In the genomic region with DNA sequence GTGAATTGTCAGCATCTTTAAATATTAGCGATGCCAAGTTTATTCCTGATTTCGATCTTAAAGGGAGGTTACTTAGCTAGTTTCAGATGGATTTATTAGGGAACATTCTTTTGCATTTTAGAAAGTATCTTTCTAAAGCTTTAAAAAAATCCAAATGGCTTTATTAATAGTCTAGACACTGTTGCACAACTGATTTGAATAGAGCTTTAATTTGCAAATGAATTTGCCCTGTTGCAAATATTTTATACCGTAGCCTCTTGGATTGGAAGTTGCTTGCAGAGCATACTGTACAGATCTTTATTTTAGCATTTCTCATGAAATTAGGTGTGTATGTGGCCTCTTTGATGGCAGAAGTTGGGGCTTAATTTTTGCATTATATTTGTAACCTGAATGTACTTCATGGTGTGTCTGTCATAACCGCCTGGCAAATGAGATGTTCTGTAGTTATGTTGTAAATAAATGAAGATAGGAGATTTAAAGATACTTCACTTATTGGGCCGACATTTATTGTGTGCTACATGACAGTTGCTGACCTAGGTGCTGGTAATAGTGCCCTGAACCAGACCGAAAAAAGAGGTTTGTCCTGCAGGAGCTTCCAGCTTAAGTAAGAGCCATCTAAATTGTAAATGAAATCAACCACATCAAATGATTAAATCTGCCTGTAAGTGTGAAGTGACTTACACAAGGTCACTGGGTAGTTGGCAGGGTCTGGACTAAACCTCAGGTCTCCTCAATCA, we compare ENCODE assay signal across 8 cellular contexts. TPM values are rescaled to one million over a fixed set of nuclear protein-coding genes. Genes with fewer than 3 reads are reported as not detected.
A peak's percentile ranks its signal among the peaks of the same experiment; 100 is the strongest.
DNase-seq lines count a peak whose midpoint lies in the region; ATAC-seq and TF ChIP-seq lines count a peak whose summit lies in the region.

No MANE protein-coding gene starts in this region.

- no peaks in the 10 kb centered on the region for H3K9me3 Mint-ChIP-seq in stimulated activated naive CD8-positive, alpha-beta T cell treated with anti-CD3 and anti-CD28 coated beads, Interleukin-15, Interleukin-2, amounts not matched to agents 100 ng/mL and 50 ng/mL, for 24 hours
- no peaks in the 10 kb centered on the region for H3K9me3 Mint-ChIP-seq in activated T-helper 1 cell treated with anti-CD3 and anti-CD28 coated beads, Interleukin-12 subunit alpha, Interleukin-12 subunit beta, Interleukin-2, Interleukin-4 antibody, amounts not matched to agents 30 ng/mL and 10 ng/mL and 1 ng/mL, durations not matched to agents 14 hours and 24 hours and 36 hours

- WGBS in gastroesophageal sphincter (ENCODE audit: low coverage in 1 of 2), 2 donors = 64 to 76% methylated on average over 6 of the region's 6 CpGs

- H3K4me3 Mint-ChIP-seq in stimulated activated naive CD8-positive, alpha-beta T cell treated with anti-CD3 and anti-CD28 coated beads, Interleukin-15, Interleukin-2, amounts not matched to agents 100 ng/mL and 50 ng/mL, for 24 hours = peak overlapping the region; percentile 100
- peak overlapping the region; percentile 95 for H3K4me3 Mint-ChIP-seq in activated T-helper 1 cell treated with anti-CD3 and anti-CD28 coated beads, Interleukin-12 subunit alpha, Interleukin-12 subunit beta, Interleukin-2, Interleukin-4 antibody, amounts not matched to agents 30 ng/mL and 10 ng/mL and 1 ng/mL, durations not matched to agents 14 hours and 24 hours and 36 hours

- peaks cover 17% of the 10 kb centered on the region; the same call in 1 of the 2 replicates for H3K4me1 ChIP-seq in iPS-20b (ENCODE audit: insufficient read depth, low read length)
- peaks cover 25% of the 10 kb centered on the region for H3K4me1 ChIP-seq in upper lobe of right lung
- peaks cover 0 to 57% (median 18%) of the 10 kb centered on the region in 3 donors for H3K4me1 ChIP-seq in gastroesophageal sphincter

- TF ChIP-seq CTCF in upper lobe of right lung (IDR thresholded peaks at IDR 0.05) (no peak), gastroesophageal sphincter (IDR thresholded peaks at IDR 0.05) (no peak)

- no peaks in the 10 kb centered on the region for H3K27me3 Mint-ChIP-seq in stimulated activated naive CD8-positive, alpha-beta T cell treated with anti-CD3 and anti-CD28 coated beads, Interleukin-15, Interleukin-2, amounts not matched to agents 100 ng/mL and 50 ng/mL, for 24 hours
- H3K27me3 Mint-ChIP-seq in activated T-helper 1 cell treated with anti-CD3 and anti-CD28 coated beads, Interleukin-12 subunit alpha, Interleukin-12 subunit beta, Interleukin-2, Interleukin-4 antibody, amounts not matched to agents 30 ng/mL and 10 ng/mL and 1 ng/mL, durations not matched to agents 14 hours and 24 hours and 36 hours (ENCODE audit: insufficient read depth) = no peaks in the 10 kb centered on the region

- H3K9me3 ChIP-seq in iPS-20b (ENCODE audit: insufficient read depth, low read depth, low read length) (no peaks in the 10 kb centered on the region), upper lobe of right lung (no peaks in the 10 kb centered on the region), gastroesophageal sphincter (no peaks in the 10 kb centered on the region)

- TF ChIP-seq EP300 in gastroesophageal sphincter (IDR thresholded peaks at IDR 0.05) = no peak

- intact Hi-C loops in activated T-helper 1 cell treated with anti-CD3 and anti-CD28 coated beads, Interleukin-12 subunit alpha, Interleukin-12 subunit beta, Interleukin-2, Interleukin-4 antibody, amounts not matched to agents 30 ng/mL and 10 ng/mL and 1 ng/mL, durations not matched to agents 14 hours and 24 hours and 36 hours (cut with micrococcal nuclease) = loop anchor here (2.0 to 5.0 kb wide), 2 partner anchors 32 to 1933 kb away; a partner anchor contains a TSS
- intact Hi-C loops in upper lobe of right lung (cut with DNase I) = no loop called here

- no peak for ATAC-seq in stimulated activated naive CD8-positive, alpha-beta T cell treated with anti-CD3 and anti-CD28 coated beads, Interleukin-15, Interleukin-2, amounts not matched to agents 100 U/mL and 50 U/mL, for 24 hours
- ATAC-seq in upper lobe of right lung = no peak
- ATAC-seq in gastroesophageal sphincter = no peak
- ATAC-seq in HG03378 (IDR thresholded peaks at IDR 0.05; ENCODE audit: unreplicated experiment) = no peak

- peak overlapping the region; percentile 1 for H3K27ac Mint-ChIP-seq in stimulated activated naive CD8-positive, alpha-beta T cell treated with anti-CD3 and anti-CD28 coated beads, Interleukin-15, Interleukin-2, amounts not matched to agents 100 ng/mL and 50 ng/mL, for 24 hours
- no peak overlapping the region for H3K27ac Mint-ChIP-seq in activated T-helper 1 cell treated with anti-CD3 and anti-CD28 coated beads, Interleukin-12 subunit alpha, Interleukin-12 subunit beta, Interleukin-2, Interleukin-4 antibody, amounts not matched to agents 30 ng/mL and 10 ng/mL and 1 ng/mL, durations not matched to agents 14 hours and 24 hours and 36 hours

- peak overlapping the region; percentile 100; the same call in 1 of the 2 replicates for H3K9ac ChIP-seq in iPS-20b (ENCODE audit: low read depth, low read length)

- H3K4me1 Mint-ChIP-seq in stimulated activated naive CD8-positive, alpha-beta T cell treated with anti-CD3 and anti-CD28 coated beads, Interleukin-15, Interleukin-2, amounts not matched to agents 100 ng/mL and 50 ng/mL, for 24 hours (ENCODE audit: low read depth) = peaks cover 50% of the 10 kb centered on the region
- peaks cover 39% of the 10 kb centered on the region for H3K4me1 Mint-ChIP-seq in activated T-helper 1 cell treated with anti-CD3 and anti-CD28 coated beads, Interleukin-12 subunit alpha, Interleukin-12 subunit beta, Interleukin-2, Interleukin-4 antibody, amounts not matched to agents 30 ng/mL and 10 ng/mL and 1 ng/mL, durations not matched to agents 14 hours and 24 hours and 36 hours (ENCODE audit: low read depth)

- H3K27ac ChIP-seq in iPS-20b (ENCODE audit: low read length) (no peak overlapping the region), upper lobe of right lung (no peak overlapping the region), gastroesophageal sphincter (no peak overlapping the region)

- H3K27me3 ChIP-seq in iPS-20b (ENCODE audit: insufficient read depth, low read length) (no peaks in the 10 kb centered on the region), upper lobe of right lung (no peaks in the 10 kb centered on the region), gastroesophageal sphincter (no peaks in the 10 kb centered on the region)

- H3K4me3 ChIP-seq in iPS-20b (ENCODE audit: low read length) = peak overlapping the region; percentile 99
- peak overlapping the region; percentile 99 for H3K4me3 ChIP-seq in upper lobe of right lung
- H3K4me3 ChIP-seq in gastroesophageal sphincter = peak overlapping the region in 1 of 2 donors; percentile 92

- H3K36me3 ChIP-seq in iPS-20b (ENCODE audit: insufficient read depth, low read depth, low read length) (no peaks in the 10 kb centered on the region; the same call in 1 of the 2 replicates), upper lobe of right lung (no peaks in the 10 kb centered on the region), gastroesophageal sphincter (no peaks in the 10 kb centered on the region)

- peaks cover 25% of the 10 kb centered on the region for H3K36me3 Mint-ChIP-seq in stimulated activated naive CD8-positive, alpha-beta T cell treated with anti-CD3 and anti-CD28 coated beads, Interleukin-15, Interleukin-2, amounts not matched to agents 100 ng/mL and 50 ng/mL, for 24 hours (ENCODE audit: low read depth)
- H3K36me3 Mint-ChIP-seq in activated T-helper 1 cell treated with anti-CD3 and anti-CD28 coated beads, Interleukin-12 subunit alpha, Interleukin-12 subunit beta, Interleukin-2, Interleukin-4 antibody, amounts not matched to agents 30 ng/mL and 10 ng/mL and 1 ng/mL, durations not matched to agents 14 hours and 24 hours and 36 hours (ENCODE audit: low read depth) = peaks cover 9% of the 10 kb centered on the region

- DNase-seq in stimulated activated naive CD8-positive, alpha-beta T cell treated with anti-CD3 and anti-CD28 coated beads, Interleukin-15, Interleukin-2, amounts not matched to agents 100 U/mL and 50 U/mL, for 24 hours = no peak
- no peak for DNase-seq in activated T-helper 1 cell treated with anti-CD3 and anti-CD28 coated beads, Interleukin-12 subunit alpha, Interleukin-12 subunit beta, Interleukin-2, Interleukin-4 antibody, amounts not matched to agents 30 ng/mL and 10 ng/mL and 1 ng/mL, durations not matched to agents 14 hours and 24 hours and 36 hours (ENCODE audit: low spot score)
- DNase-seq in upper lobe of right lung (no peak), HK-2 (ENCODE audit: unreplicated experiment) (no peak)

- no peak for TF ChIP-seq POLR2A in gastroesophageal sphincter (IDR thresholded peaks at IDR 0.05)

RNA-seq across cellular contexts. Expression of a gene that starts 1.8 kb away (rescaled TPM):
- 152 and 160 TPM in 2 replicates for total RNA-seq in activated T-helper 1 cell treated with anti-CD3 and anti-CD28 coated beads, Interleukin-12 subunit alpha, Interleukin-12 subunit beta, Interleukin-2, Interleukin-4 antibody, amounts not matched to agents 30 ng/mL and 10 ng/mL and 1 ng/mL, durations not matched to agents 14 hours and 24 hours and 36 hours
- total RNA-seq in upper lobe of right lung = 46.3 TPM
- 10 to 100 TPM; 19.8 to 66.9 (median 41.2) TPM for total RNA-seq in gastroesophageal sphincter
